Comparison of ENCODE assay signal across 19 cellular contexts in the genomic region with DNA sequence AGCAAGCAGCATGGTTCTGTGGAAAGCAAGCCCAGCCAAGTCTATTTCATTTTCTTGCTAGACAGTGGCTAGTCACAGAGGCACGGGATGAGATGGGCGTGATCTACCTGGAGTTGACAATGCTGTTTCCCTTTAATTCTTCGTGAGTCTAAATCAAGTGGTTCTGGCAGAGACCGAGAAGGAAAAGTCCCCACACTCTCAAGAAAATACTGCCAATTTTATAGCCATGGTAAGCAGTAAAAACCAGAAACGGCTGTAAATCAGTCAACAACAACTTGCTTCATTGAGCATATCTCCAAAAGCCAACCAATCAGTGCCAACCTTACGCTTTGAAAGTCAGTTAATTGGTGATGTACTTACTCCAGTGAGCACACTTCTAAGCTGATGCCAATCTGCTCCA.
"Had no signal": no experiment of that assay in that cellular context is flagged by ENCODE, and none has a peak within 500 bp of the region (broad histone marks: within the 10 kb centered on the region; RNA-seq: fewer than 3 reads in every experiment).

No MANE protein-coding gene starts in this region.

- H3K9ac ChIP-seq: neural progenitor cell had no signal

- H3K36me3 ChIP-seq: neural progenitor cell, spleen, thoracic aorta, vagina had no signal

- H2AFZ ChIP-seq: neural progenitor cell had no signal

- H3K27ac Mint-ChIP-seq: activated CD4-positive, alpha-beta T cell treated with anti-CD3 and anti-CD28 coated beads for 36 hours; activated naive CD8-positive, alpha-beta T cell treated with anti-CD3 and anti-CD28 coated beads for 36 hours; effector memory CD8-positive, alpha-beta T cell; immature natural killer cell; naive thymus-derived CD4-positive, alpha-beta T cell; neural progenitor cell; type B pancreatic cell; WTC11 had no signal

- H3K36me3 Mint-ChIP-seq: activated naive CD8-positive, alpha-beta T cell treated with anti-CD3 and anti-CD28 coated beads for 36 hours; immature natural killer cell; naive thymus-derived CD4-positive, alpha-beta T cell; neural progenitor cell; type B pancreatic cell; WTC11 had no signal

- H3K4me1 ChIP-seq: spleen, vagina had no signal

- H3K4me1 Mint-ChIP-seq: activated CD4-positive, alpha-beta T cell treated with anti-CD3 and anti-CD28 coated beads for 36 hours; activated naive CD8-positive, alpha-beta T cell treated with anti-CD3 and anti-CD28 coated beads for 36 hours; immature natural killer cell; naive thymus-derived CD4-positive, alpha-beta T cell had no signal

- H3K9me3 Mint-ChIP-seq: neural progenitor cell, type B pancreatic cell had no signal

- H3K4me3 Mint-ChIP-seq: activated CD4-positive, alpha-beta T cell treated with anti-CD3 and anti-CD28 coated beads for 36 hours; activated naive CD8-positive, alpha-beta T cell treated with anti-CD3 and anti-CD28 coated beads for 36 hours; effector memory CD8-positive, alpha-beta T cell; immature natural killer cell; naive thymus-derived CD4-positive, alpha-beta T cell; neural progenitor cell; type B pancreatic cell; WTC11 had no signal

- H3K9me3 ChIP-seq: thoracic aorta, vagina had no signal

- DNase-seq: activated CD4-positive, alpha-beta T cell treated with anti-CD3 and anti-CD28 coated beads for 36 hours; activated CD4-positive, alpha-beta T cell treated with anti-CD3 and anti-CD28 coated beads, Interleukin-2, amount 50 U/mL, for 48 hours; activated naive CD4-positive, alpha-beta T cell treated with Interleukin-2 at 50 U/mL for 16 hours; activated naive CD8-positive, alpha-beta T cell treated with anti-CD3 and anti-CD28 coated beads for 36 hours; activated T-cell treated with anti-CD3 and anti-CD28 coated beads, Interleukin-2, amount 50 U/mL, for 48 hours; central memory CD4-positive, alpha-beta T cell; effector memory CD8-positive, alpha-beta T cell; immature natural killer cell; mesenchymal stem cell; naive thymus-derived CD4-positive, alpha-beta T cell; spleen; stimulated activated CD4-positive, alpha-beta T cell treated with anti-CD3 and anti-CD28 coated beads, Interleukin-4, amount 100 ng/mL, for 24 hours; stimulated activated naive CD4-positive, alpha-beta T cell treated with Interleukin-2 at 50 U/mL for 16 hours; T-helper 9 cell had no signal

- H3K4me3 ChIP-seq: neural progenitor cell, spleen, thoracic aorta, vagina had no signal

- H3K27me3 ChIP-seq: neural progenitor cell, vagina had no signal

- H3K27ac ChIP-seq: neural progenitor cell, spleen, thoracic aorta, vagina had no signal
